ENCODE assay signal across 7 cellular contexts in genomic region chr10:63267414-63268138, GRCh38.
A peak's percentile ranks its signal among the peaks of the same experiment; 100 is the strongest.
DNase-seq lines count a peak whose midpoint lies in the region; ATAC-seq, FAIRE-seq and TF ChIP-seq lines count a peak whose summit lies in the region.

No MANE protein-coding gene starts in this region.

- FAIRE-seq in endometrium (lab: Jason Lieb, UNC) (peak; percentile 21), urothelium cell line (lab: Jason Lieb, UNC) (no peak)

- H3K36me3 ChIP-seq in SU-DHL-6 (ENCODE audit: low read length): peaks cover 8% of the 10 kb centered on the region; the same call in 1 of the 2 replicates

- no peaks in the 10 kb centered on the region for H3K27me3 ChIP-seq in SU-DHL-6 (ENCODE audit: low read length)
- no peaks in the 10 kb centered on the region for H3K27me3 ChIP-seq in mononuclear cell (ENCODE audit: insufficient read depth, low read length)

- H3K4me2 ChIP-seq in SU-DHL-6 (ENCODE audit: low read depth, low read length, poor library complexity, severe bottlenecking): peak overlapping the region; percentile 100

- peak overlapping the region; percentile 95 for H3K27ac ChIP-seq in SU-DHL-6 (ENCODE audit: low read depth, low read length)

- H3K4me1 ChIP-seq in mononuclear cell (ENCODE audit: insufficient read depth, low read length): peaks cover 15% of the 10 kb centered on the region

- DNase-seq in Daoy (ENCODE audit: low read depth) (peak; percentile 71), urothelium cell line (ENCODE audit: low spot score) (peak; percentile 44), NCI-H2081 treated with DMSO at 0.1 percent for 48 hours (lab: John Stamatoyannopoulos, UW) (no peak)

- H2AFZ ChIP-seq in SU-DHL-6 (ENCODE audit: low read depth, low read length, severe bottlenecking): no peak overlapping the region

- H3K9ac ChIP-seq in SU-DHL-6 (ENCODE audit: low read length): peak overlapping the region; percentile 78

- TF ChIP-seq CTCF in SU-DHL-6 (IDR thresholded peaks at IDR 0.05; ENCODE audit: insufficient read depth, low read length, poor library complexity, severe bottlenecking): no peak

- H3F3A ChIP-seq in SU-DHL-6 (ENCODE audit: insufficient read depth): peaks cover 67% of the 10 kb centered on the region

- no peaks in the 10 kb centered on the region for H4K20me1 ChIP-seq in SU-DHL-6 (ENCODE audit: low read depth, low read length)

- no peaks in the 10 kb centered on the region for H3K9me2 ChIP-seq in SU-DHL-6 (replicated peaks; ENCODE audit: insufficient read depth, low read length)

- peaks cover 69% of the 10 kb centered on the region for H3K79me2 ChIP-seq in SU-DHL-6 (ENCODE audit: insufficient read depth, low read length)

- peak; percentile 23 for ATAC-seq in HG03354 (IDR thresholded peaks at IDR 0.05; ENCODE audit: poor library complexity, severe bottlenecking, unreplicated experiment)

- H3K4me3 ChIP-seq in SU-DHL-6 (ENCODE audit: insufficient read depth, low read length, poor library complexity, severe bottlenecking) (peak overlapping the region; percentile 73), mononuclear cell (ENCODE audit: low read length) (peak overlapping the region; percentile 92)

- no peaks in the 10 kb centered on the region for H3K9me3 ChIP-seq in SU-DHL-6 (ENCODE audit: insufficient read depth, low read length)
- no peaks in the 10 kb centered on the region for H3K9me3 ChIP-seq in mononuclear cell (ENCODE audit: low read depth, low read length)
